ENCODE assay signal across 15 cellular contexts in the genomic region with DNA sequence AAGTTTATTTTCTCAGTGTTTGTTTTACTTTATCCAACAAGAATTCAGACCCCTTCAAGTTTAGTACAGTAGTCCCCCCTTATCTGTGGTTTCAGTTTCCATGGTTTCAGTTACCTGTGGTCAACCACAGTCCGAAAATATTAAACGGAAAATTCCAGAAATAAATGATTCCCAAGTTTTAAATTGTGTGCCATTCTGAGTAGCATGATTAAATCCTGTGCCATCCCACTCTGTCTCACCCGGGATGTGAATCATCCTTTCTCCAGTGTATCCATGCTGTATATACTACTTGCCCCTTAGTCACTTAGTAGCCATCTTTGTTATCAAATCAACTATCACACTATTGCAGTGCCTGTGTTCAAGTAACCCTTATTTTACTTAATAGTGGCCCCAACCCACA.
A peak's percentile ranks its signal among the peaks of the same experiment; 100 is the strongest.
DNase-seq lines count a peak whose midpoint lies in the region; ATAC-seq and TF ChIP-seq lines count a peak whose summit lies in the region.
"Had no signal": no experiment of that assay in that cellular context is flagged by ENCODE, and none has a peak within 500 bp of the region (broad histone marks: within the 10 kb centered on the region; RNA-seq: fewer than 3 reads in every experiment).

No MANE protein-coding gene starts in this region.

- peak overlapping the region; percentile 76 for H3K4me3 Mint-ChIP-seq in HFFc6
- H3K4me3 Mint-ChIP-seq: brain had no signal

- intact Hi-C loops in dorsolateral prefrontal cortex (cut with DNase I), result no loop called here

- H3K27ac ChIP-seq in dorsolateral prefrontal cortex, result no peak overlapping the region
- H3K27ac ChIP-seq: C4-2B, HL-60, left lung, pancreas had no signal

- no peak for TF ChIP-seq CTCF in HFFc6 (IDR thresholded peaks at IDR 0.05)
- TF ChIP-seq CTCF in fibroblast of pulmonary artery (IDR thresholded peaks at IDR 0.05; ENCODE audit: low read length, missing control alignments), result no peak
- TF ChIP-seq CTCF in dorsolateral prefrontal cortex (IDR thresholded peaks at IDR 0.05 in 54 of 56, conservative IDR thresholded peaks at IDR 0.05 in 2 of 56; ENCODE audit: low read depth in 1 of 56, partially characterized antibody in 56 of 56), result no peak

- peak; percentile 96 for DNase-seq in ACHN
- peak; percentile 90 for DNase-seq in HFFc6
- peak; percentile 56 to 86 for DNase-seq in SW 1271 (lab: John Stamatoyannopoulos, UW)
- DNase-seq in fibroblast of pulmonary artery (ENCODE audit: low read depth), result peak; percentile 55
- no peak for DNase-seq in dorsolateral prefrontal cortex
- no peak for DNase-seq in activated naive CD4-positive, alpha-beta T cell treated with anti-CD3 and anti-CD28 coated beads, Interleukin-2, amount 50 U/mL, for 16 hours
- DNase-seq: left lung; NCI-H1417 treated with DMSO at 0.1 percent for 48 hours; pancreas; stimulated activated CD4-positive, alpha-beta T cell treated with anti-CD3 and anti-CD28 coated beads, Interleukin-1b, Interleukin-23, amount 100 ng/mL, for 48 hours had no signal

- in situ Hi-C loops in ACHN (cut with HindIII; ENCODE audit: low pct_ligation_motif_present, low pct_unique_long_range_greater_than_20kb, low sequenced_read_pairs), result no loop called here

- H3K27me3 Mint-ChIP-seq in HFFc6 (ENCODE audit: insufficient read depth), result no peaks in the 10 kb centered on the region; the same call in 1 of the 2 replicates
- H3K27me3 Mint-ChIP-seq: brain had no signal

- peaks cover 5% of the 10 kb centered on the region; the same call in 1 of the 2 replicates for H3K36me3 Mint-ChIP-seq in HFFc6 (ENCODE audit: low read depth)
- H3K36me3 Mint-ChIP-seq: brain had no signal

- peaks cover 71% of the 10 kb centered on the region for H3K4me1 Mint-ChIP-seq in HFFc6 (ENCODE audit: low read depth)
- H3K4me1 Mint-ChIP-seq: brain had no signal

- H3K4me3 ChIP-seq in fibroblast of pulmonary artery (replicated peaks; ENCODE audit: low read depth, low read length), result no peak overlapping the region
- H3K4me3 ChIP-seq in dorsolateral prefrontal cortex, result no peak overlapping the region
- H3K4me3 ChIP-seq: left lung, pancreas had no signal

- peak overlapping the region; percentile 95 for H3K27ac Mint-ChIP-seq in HFFc6
- H3K27ac Mint-ChIP-seq: brain had no signal

- H3K27me3 ChIP-seq in dorsolateral prefrontal cortex, result no peaks in the 10 kb centered on the region
- H3K27me3 ChIP-seq: left lung, pancreas had no signal

- no peaks in the 10 kb centered on the region for H3K9me3 Mint-ChIP-seq in HFFc6
- H3K9me3 Mint-ChIP-seq: brain had no signal

- ATAC-seq in HG03520 (IDR thresholded peaks at IDR 0.05; ENCODE audit: unreplicated experiment) (no peak), HG03378 (IDR thresholded peaks at IDR 0.05; ENCODE audit: unreplicated experiment) (no peak)
- ATAC-seq: left lung, pancreas had no signal

Comparison
In these comparisons a context has a peak if more than half of its experiments do, and no peak if none do; other contexts are left out.
1. DNase-seq: peak in ACHN (single experiment), HFFc6 (single experiment), SW 1271 (2 of 2) and fibroblast of pulmonary artery (single experiment); none in dorsolateral prefrontal cortex (0 of 10) and activated naive CD4-positive, alpha-beta T cell treated with anti-CD3 and anti-CD28 coated beads, Interleukin-2, amount 50 U/mL, for 16 hours (single experiment).